ENCODE assay signal across 11 cellular contexts in genomic region chr3:66153961-66154923, GRCh38.
DNase-seq lines count a peak whose midpoint lies in the region; ATAC-seq and TF ChIP-seq lines count a peak whose summit lies in the region.
"Had no signal": no experiment of that assay in that cellular context is flagged by ENCODE, and none has a peak within 500 bp of the region (broad histone marks: within the 10 kb centered on the region; RNA-seq: fewer than 3 reads in every experiment).

No MANE protein-coding gene starts in this region.

- H3K79me1 ChIP-seq in mesenchymal stem cell (replicated peaks; ENCODE audit: low read length, poor library complexity, severe bottlenecking) = no peaks in the 10 kb centered on the region

- no peak overlapping the region for H2BK15ac ChIP-seq in mesenchymal stem cell (ENCODE audit: low read depth, poor library complexity, severe bottlenecking)

- no peak overlapping the region for H2BK120ac ChIP-seq in mesenchymal stem cell (ENCODE audit: low read depth, low read length)

- no peak overlapping the region for H4K91ac ChIP-seq in mesenchymal stem cell (ENCODE audit: low read length)

- H2AK5ac ChIP-seq in mesenchymal stem cell (ENCODE audit: low read length, severe bottlenecking) = no peak overlapping the region

- H3K18ac ChIP-seq in mesenchymal stem cell (ENCODE audit: low read depth in 1 of 2, low read length in 2 of 2) = no peak overlapping the region

- intact Hi-C loops in thyroid gland (cut with DNase I) = no loop called here

- DNase-seq in LNCaP clone FGC (ENCODE audit: low read depth) (peak; percentile 74), endodermal cell (peak; percentile 52), mesenchymal stem cell (no peak), thyroid gland (peak; percentile 66 to 68), NCI-H1417 treated with DMSO at 0.1 percent for 48 hours (lab: John Stamatoyannopoulos, UW) (no peak), NCI-H1436 treated with DMSO at 0.1 percent for 48 hours (lab: John Stamatoyannopoulos, UW) (no peak)
- DNase-seq: NCI-H774 had no signal

- H3K9me3 Mint-ChIP-seq in endodermal cell = no peaks in the 10 kb centered on the region

- peak overlapping the region; percentile 25 for H3K27ac Mint-ChIP-seq in endodermal cell
- H3K27ac Mint-ChIP-seq: activated naive CD8-positive, alpha-beta T cell had no signal

- TF ChIP-seq CTCF in LNCaP clone FGC (IDR thresholded peaks at IDR 0.05; ENCODE audit: control insufficient read depth, extremely low read depth, insufficient read depth) (no peak), endodermal cell (conservative IDR thresholded peaks at IDR 0.05) (no peak), thyroid gland (IDR thresholded peaks at IDR 0.05) (peak in 1 of 6 experiments; percentile 8)

- H3K27me3 Mint-ChIP-seq in endodermal cell (ENCODE audit: insufficient read depth) = no peaks in the 10 kb centered on the region

- H3K4me2 ChIP-seq in mesenchymal stem cell (ENCODE audit: low read length, poor library complexity, severe bottlenecking) = no peak overlapping the region

- H3K27ac ChIP-seq in endodermal cell (ENCODE audit: low read depth, low read length) (no peak overlapping the region), mesenchymal stem cell (ENCODE audit: low read length, poor library complexity, severe bottlenecking) (no peak overlapping the region), thyroid gland (peak overlapping the region; percentile 51 to 95 (median 74))
- H3K27ac ChIP-seq: VCaP had no signal

- H3K36me3 ChIP-seq in endodermal cell (ENCODE audit: control insufficient read depth, insufficient read depth, low read length) = no peaks in the 10 kb centered on the region
- no peaks in the 10 kb centered on the region for H3K36me3 ChIP-seq in mesenchymal stem cell (ENCODE audit: control insufficient read depth in 1 of 2, insufficient read depth in 2 of 2, low read depth in 1 of 2, low read length in 2 of 2)
- H3K36me3 ChIP-seq in thyroid gland = no peaks in the 10 kb centered on the region

- WGBS in endodermal cell (ENCODE audit: insufficient coverage in 1 of 2, insufficient read length in 1 of 2), 2 experiments = 75 to 83% methylated on average over 14 to 21 of the region's 22 CpGs
- 85% methylated on average over 20 of the region's 22 CpGs for WGBS in mesenchymal stem cell
- 16 to 28% methylated on average over 21 to 22 of the region's 22 CpGs for WGBS in thyroid gland, 2 donors

- H3K4ac ChIP-seq in mesenchymal stem cell (ENCODE audit: low read depth in 1 of 2, low read length in 2 of 2) = no peak overlapping the region

- no peak overlapping the region for H2BK12ac ChIP-seq in mesenchymal stem cell (ENCODE audit: low read length in 2 of 2)

- no peaks in the 10 kb centered on the region for H3K36me3 Mint-ChIP-seq in endodermal cell (ENCODE audit: low read depth)
- H3K36me3 Mint-ChIP-seq: activated naive CD8-positive, alpha-beta T cell had no signal

- no peak overlapping the region for H3K23ac ChIP-seq in mesenchymal stem cell (ENCODE audit: low read length in 2 of 2)

- no peak overlapping the region for H4K8ac ChIP-seq in mesenchymal stem cell (ENCODE audit: low read length)

- ATAC-seq in GM21576 (IDR thresholded peaks at IDR 0.05; ENCODE audit: unreplicated experiment) = no peak
- no peak for ATAC-seq in HG02973 (IDR thresholded peaks at IDR 0.05; ENCODE audit: unreplicated experiment)

- H3K4me3 ChIP-seq in LNCaP clone FGC (ENCODE audit: low read depth, low read length) (no peak overlapping the region), endodermal cell (ENCODE audit: low read length) (no peak overlapping the region), mesenchymal stem cell (ENCODE audit: insufficient read depth in 1 of 2, low read depth in 1 of 2, low read length in 2 of 2) (peak overlapping the region in 1 of 2 experiments; percentile 82), thyroid gland (replicated peaks in 1 of 3) (peak overlapping the region in 2 of 3 donors; percentile 3 to 18)

- no peak overlapping the region for H3K4me3 Mint-ChIP-seq in endodermal cell
- H3K4me3 Mint-ChIP-seq: activated naive CD8-positive, alpha-beta T cell had no signal

- no peak overlapping the region for H2AFZ ChIP-seq in mesenchymal stem cell (ENCODE audit: low read depth, low read length)

- TF ChIP-seq POLR2A in thyroid gland (IDR thresholded peaks at IDR 0.05) = peak in 1 of 2 donors; percentile 40

- H3K9ac ChIP-seq in endodermal cell (ENCODE audit: extremely low read depth, low read length, poor library complexity, severe bottlenecking) = no peak overlapping the region
- peak overlapping the region; percentile 85 for H3K9ac ChIP-seq in mesenchymal stem cell (ENCODE audit: low read length)

- no peaks in the 10 kb centered on the region for H3K27me3 ChIP-seq in endodermal cell (ENCODE audit: control insufficient read depth, insufficient read depth, low read length, poor library complexity, severe bottlenecking)
- H3K27me3 ChIP-seq in mesenchymal stem cell (ENCODE audit: control insufficient read depth in 1 of 2, insufficient read depth in 1 of 2, low read length in 2 of 2) = peaks cover 6 to 31% of the 10 kb centered on the region in 2 experiments
- H3K27me3 ChIP-seq in thyroid gland = no peaks in the 10 kb centered on the region

- no peak overlapping the region for H2BK5ac ChIP-seq in mesenchymal stem cell (ENCODE audit: low read depth, low read length, poor library complexity, severe bottlenecking)

- no peak overlapping the region for H3K14ac ChIP-seq in mesenchymal stem cell (ENCODE audit: low read length in 2 of 2)

- H3K9me3 ChIP-seq in endodermal cell (ENCODE audit: control insufficient read depth, low read length) (no peaks in the 10 kb centered on the region), mesenchymal stem cell (ENCODE audit: control insufficient read depth, low read length) (no peaks in the 10 kb centered on the region), thyroid gland (no peaks in the 10 kb centered on the region)

- peaks cover 13% of the 10 kb centered on the region for H3K4me1 Mint-ChIP-seq in endodermal cell

- H3K4me1 ChIP-seq in endodermal cell (ENCODE audit: control insufficient read depth, insufficient read depth, low read length) (no peaks in the 10 kb centered on the region), mesenchymal stem cell (ENCODE audit: control insufficient read depth, insufficient read depth, low read depth, low read length) (no peaks in the 10 kb centered on the region), thyroid gland (peaks cover 5% of the 10 kb centered on the region in 2 donors)

Comparison
In these comparisons a context has a peak if more than half of its experiments do, and no peak if none do; other contexts are left out.
1. DNase-seq: peak in LNCaP clone FGC (single experiment), endodermal cell (single experiment) and thyroid gland (2 of 2); none in mesenchymal stem cell (single experiment), NCI-H1417 treated with DMSO at 0.1 percent for 48 hours (single experiment) and NCI-H1436 treated with DMSO at 0.1 percent for 48 hours (single experiment).
2. H3K4me3 ChIP-seq: peak in thyroid gland (2 of 3); none in LNCaP clone FGC (single experiment) and endodermal cell (single experiment).
3. H3K27ac ChIP-seq: peak in thyroid gland (3 of 3); none in endodermal cell (single experiment) and mesenchymal stem cell (single experiment).